Comparison of ENCODE assay signal across 8 cellular contexts in genomic region chr19:17074628-17075034, GRCh38. TPM values are rescaled to one million over a fixed set of nuclear protein-coding genes. Genes with fewer than 3 reads are reported as not detected.
DNase-seq lines count a peak whose midpoint lies in the region; ATAC-seq and TF ChIP-seq lines count a peak whose summit lies in the region.

No MANE protein-coding gene starts in this region.

- DNase-seq in GM12865 (ENCODE audit: low read depth) (no peak), chondrocyte (ENCODE audit: low spot score) (no peak), GF-D8 (lab: John Stamatoyannopoulos, UW) (no peak), mucosa of gallbladder (ENCODE audit: low spot score) (no peak), activated gamma-delta T cell (lab: John Stamatoyannopoulos, UW) (no peak)
- DNase-seq in natural killer cell treated with Interleukin-12 subunit alpha and Interleukin-12 subunit beta and Interleukin-15 and Interleukin-18, amount 100 ng/mL, for 72 hours (ENCODE audit: low spot score) = no peak

- no peaks in the 10 kb centered on the region for H3K9me3 Mint-ChIP-seq in chondrocyte (ENCODE audit: low read depth)
- H3K9me3 Mint-ChIP-seq in natural killer cell treated with Interleukin-12 subunit alpha and Interleukin-12 subunit beta and Interleukin-15 and Interleukin-18, amount 100 ng/mL, for 72 hours = no peaks in the 10 kb centered on the region

- no peaks in the 10 kb centered on the region for H3K27me3 Mint-ChIP-seq in chondrocyte (ENCODE audit: low read depth)
- no peaks in the 10 kb centered on the region for H3K27me3 Mint-ChIP-seq in natural killer cell treated with Interleukin-12 subunit alpha and Interleukin-12 subunit beta and Interleukin-15 and Interleukin-18, amount 100 ng/mL, for 72 hours

- no peak for ATAC-seq in natural killer cell treated with Interleukin-12 subunit alpha and Interleukin-12 subunit beta and Interleukin-15 and Interleukin-18, amount 100 ng/mL, for 72 hours
- no peak for ATAC-seq in HG02938 (IDR thresholded peaks at IDR 0.05; ENCODE audit: unreplicated experiment)

- TF ChIP-seq RAD21 in Ishikawa (IDR thresholded peaks at IDR 0.05; ENCODE audit: low read depth) = no peak

- TF ChIP-seq EP300 in Ishikawa (IDR thresholded peaks at IDR 0.05; ENCODE audit: borderline replicate concordance) = no peak

- H3K4me1 Mint-ChIP-seq in chondrocyte (ENCODE audit: low read depth) = peaks cover 44% of the 10 kb centered on the region
- H3K4me1 Mint-ChIP-seq in natural killer cell treated with Interleukin-12 subunit alpha and Interleukin-12 subunit beta and Interleukin-15 and Interleukin-18, amount 100 ng/mL, for 72 hours (ENCODE audit: low read depth in 2 of 2) = peaks cover 54 to 62% of the 10 kb centered on the region in 2 donors

- peak overlapping the region; percentile 98 for H3K27ac Mint-ChIP-seq in chondrocyte (ENCODE audit: unreplicated experiment)
- peak overlapping the region; percentile 95 to 97 for H3K27ac Mint-ChIP-seq in natural killer cell treated with Interleukin-12 subunit alpha and Interleukin-12 subunit beta and Interleukin-15 and Interleukin-18, amount 100 ng/mL, for 72 hours

- peak overlapping the region; percentile 81 for H3K4me3 ChIP-seq in GM12865 (ENCODE audit: low read depth, low read length)

- H3K4me3 Mint-ChIP-seq in chondrocyte (ENCODE audit: unreplicated experiment) = peak overlapping the region; percentile 97
- peak overlapping the region; percentile 100 for H3K4me3 Mint-ChIP-seq in natural killer cell treated with Interleukin-12 subunit alpha and Interleukin-12 subunit beta and Interleukin-15 and Interleukin-18, amount 100 ng/mL, for 72 hours

- peaks cover 3% of the 10 kb centered on the region for H3K36me3 Mint-ChIP-seq in chondrocyte (ENCODE audit: low read depth)
- H3K36me3 Mint-ChIP-seq in natural killer cell treated with Interleukin-12 subunit alpha and Interleukin-12 subunit beta and Interleukin-15 and Interleukin-18, amount 100 ng/mL, for 72 hours = peaks cover 10% of the 10 kb centered on the region

- no peak for TF ChIP-seq CTCF in GM12865 (IDR thresholded peaks at IDR 0.05; ENCODE audit: insufficient read depth, low read depth, low read length, missing control alignments)
- no peak for TF ChIP-seq CTCF in chondrocyte (IDR thresholded peaks at IDR 0.05)

TF ChIP-seq in Ishikawa, 13 proteins besides CTCF, POLR2A, EP300 and RAD21:
- TF ChIP-seq EGR1 (IDR thresholded peaks at IDR 0.05) (peak; percentile 38; the same call in 1 of the 2 replicates), YY1 (IDR thresholded peaks at IDR 0.05; ENCODE audit: low read depth) (no peak)

RNA-seq across cellular contexts. Expression of gene HAUS8, which starts 0.6 kb away (rescaled TPM):
- 7.8 to 9.5 TPM (median 8.2 TPM) in 3 replicates for total RNA-seq in chondrocyte
- 10 to 100 TPM; 25.6 to 46.1 TPM for total RNA-seq in natural killer cell treated with Interleukin-12 subunit alpha and Interleukin-12 subunit beta and Interleukin-15 and Interleukin-18, amount 100 ng/mL, for 72 hours
- 10.8 TPM for total RNA-seq in mucosa of gallbladder

RNA-seq across cellular contexts. Expression of gene MYO9B, which starts 0.9 kb away (rescaled TPM):
- total RNA-seq in chondrocyte (90.8 to 98.1 TPM (median 94.6 TPM) in 3 replicates), mucosa of gallbladder (75.0 TPM)
- total RNA-seq in natural killer cell treated with Interleukin-12 subunit alpha and Interleukin-12 subunit beta and Interleukin-15 and Interleukin-18, amount 100 ng/mL, for 72 hours = 100 to 1,000 TPM; 251 to 283 TPM

RNA-seq across cellular contexts. Expression of gene CPAMD8, which starts 48.0 kb away (rescaled TPM):
- total RNA-seq in chondrocyte (4.9 to 10.6 TPM (median 6.1 TPM) in 3 replicates), mucosa of gallbladder (2.9 TPM)
- total RNA-seq in natural killer cell treated with Interleukin-12 subunit alpha and Interleukin-12 subunit beta and Interleukin-15 and Interleukin-18, amount 100 ng/mL, for 72 hours = under 1 TPM; 0.39 to 0.81 TPM
